17 cellular contexts compared by ENCODE assay signal in the genomic region with DNA sequence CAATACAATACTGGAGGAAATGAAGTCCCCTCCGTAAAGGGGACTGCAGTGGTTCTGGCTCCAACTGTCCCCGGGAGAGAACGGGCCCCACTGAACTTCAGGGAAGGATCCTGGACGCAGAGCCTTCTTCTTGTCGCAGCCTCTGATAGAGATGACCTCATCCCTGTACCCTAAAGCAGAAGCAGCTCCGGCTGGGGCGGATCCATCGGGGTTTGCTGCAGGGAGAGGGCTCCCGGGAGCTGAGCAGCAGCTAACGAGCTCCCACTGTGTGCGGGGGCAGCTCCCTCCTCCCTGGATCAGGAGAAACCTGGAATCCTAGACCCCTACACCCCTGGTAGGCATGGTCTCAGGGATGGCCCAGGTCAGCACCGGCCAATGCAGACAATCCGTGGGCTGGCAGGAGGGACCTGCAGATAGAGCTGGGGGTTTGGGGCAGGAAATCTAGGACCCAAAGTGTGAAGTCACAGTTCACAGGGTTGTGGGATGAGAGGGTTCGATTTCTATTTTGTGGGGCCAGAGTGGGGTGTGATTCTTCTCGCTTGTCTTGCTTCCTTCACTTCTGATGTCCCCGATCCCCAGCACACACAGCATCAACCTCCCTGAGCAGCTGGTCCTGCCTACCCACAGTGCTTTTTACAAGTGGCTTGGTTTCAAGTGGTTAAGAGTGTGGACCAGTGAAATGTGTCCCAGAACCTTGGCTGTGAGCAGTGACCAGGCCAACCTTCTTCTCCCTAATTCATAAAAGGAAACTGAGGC. TPM values are rescaled to one million over a fixed set of nuclear protein-coding genes. Genes with fewer than 3 reads are reported as not detected.
DNase-seq lines count a peak whose midpoint lies in the region; ATAC-seq, FAIRE-seq and TF ChIP-seq lines count a peak whose summit lies in the region.
"Had no signal": no experiment of that assay in that cellular context is flagged by ENCODE, and none has a peak within 500 bp of the region (broad histone marks: within the 10 kb centered on the region; RNA-seq: fewer than 3 reads in every experiment).

No MANE protein-coding gene starts in this region.

- intact Hi-C loops in posterior cingulate gyrus (cut with DNase I), result no loop called here

- TF ChIP-seq POLR2A in GM12891 (IDR thresholded peaks at IDR 0.05; ENCODE audit: low read depth, low read length), result 0 out of 2 replicates have a peak, but pooled peaks have one; percentile 11

- ATAC-seq in GM18870 (IDR thresholded peaks at IDR 0.05; ENCODE audit: unreplicated experiment) (no peak), HG03196 (IDR thresholded peaks at IDR 0.05; ENCODE audit: unreplicated experiment) (no peak)

- FAIRE-seq in GM12891 (lab: Jason Lieb, UNC), result no peak
- FAIRE-seq: kidney had no signal

- DNase-seq in GM12891 (ENCODE audit: insufficient read length, low spot score), result no peak
- peak; percentile 35 for DNase-seq in iPS-NIHi7 (ENCODE audit: extremely low spot score)
- DNase-seq in posterior cingulate gyrus, result peak in 9 of 10 donors; percentile 57 to 97 (median 78)
- no peak for DNase-seq in stimulated activated CD4-positive, alpha-beta T cell treated with anti-CD3 and anti-CD28 coated beads, Interleukin-12 subunit alpha, Interleukin-12 subunit beta, amount 100 ng/mL, for 4 hours
- DNase-seq in progenitor cell of endocrine pancreas (ENCODE audit: low spot score, unreplicated experiment), result no peak
- DNase-seq: activated CD4-positive, alpha-beta T cell treated with anti-CD3 and anti-CD28 coated beads, Interleukin-2, amount 10 ng/mL, durations not matched to agents 7 days and 5 days; MM.1S; NCI-H2171; NK-92 treated with Interleukin-12 subunit alpha and Interleukin-12 subunit beta, amount 100 ng/mL, for 24 hours; T1000 had no signal

- no peaks in the 10 kb centered on the region for H3K27me3 Mint-ChIP-seq in progenitor cell of endocrine pancreas
- H3K27me3 Mint-ChIP-seq: activated CD4-positive, alpha-beta T cell treated with anti-CD3 and anti-CD28 coated beads, Interleukin-2, amount 10 ng/mL, durations not matched to agents 7 days and 5 days had no signal

- H3K4me3 Mint-ChIP-seq in progenitor cell of endocrine pancreas (ENCODE audit: low read depth), result no peak overlapping the region
- H3K4me3 Mint-ChIP-seq: activated CD4-positive, alpha-beta T cell treated with anti-CD3 and anti-CD28 coated beads, Interleukin-2, amount 10 ng/mL, durations not matched to agents 7 days and 5 days; nephron had no signal

- no peaks in the 10 kb centered on the region for H3K36me3 Mint-ChIP-seq in progenitor cell of endocrine pancreas (ENCODE audit: insufficient read depth)

- peak overlapping the region; percentile 97 for H3K27ac ChIP-seq in angular gyrus (ENCODE audit: low read depth, low read length)
- H3K27ac ChIP-seq: SJSA1 had no signal

- TF ChIP-seq CTCF in progenitor cell of endocrine pancreas (IDR thresholded peaks at IDR 0.05; ENCODE audit: unreplicated experiment), result no peak

- no peaks in the 10 kb centered on the region for H3K9me3 Mint-ChIP-seq in progenitor cell of endocrine pancreas (ENCODE audit: low read depth)
- H3K9me3 Mint-ChIP-seq: activated CD4-positive, alpha-beta T cell treated with anti-CD3 and anti-CD28 coated beads, Interleukin-2, amount 10 ng/mL, durations not matched to agents 7 days and 5 days; nephron had no signal

- H3K4me1 Mint-ChIP-seq in progenitor cell of endocrine pancreas (ENCODE audit: low read depth), result peaks cover 8% of the 10 kb centered on the region

- no peak overlapping the region for H3K27ac Mint-ChIP-seq in progenitor cell of endocrine pancreas
- H3K27ac Mint-ChIP-seq: activated CD4-positive, alpha-beta T cell treated with anti-CD3 and anti-CD28 coated beads, Interleukin-2, amount 10 ng/mL, durations not matched to agents 7 days and 5 days; nephron had no signal

TF ChIP-seq in GM12891, 5 proteins besides CTCF, POLR2A, EP300 and RAD21:
- TF ChIP-seq POLR2AphosphoS5 (IDR thresholded peaks at IDR 0.05; ENCODE audit: low read depth, low read length) (no peak), TAF1 (IDR thresholded peaks at IDR 0.05; ENCODE audit: low read depth, low read length) (no peak), PAX5 (IDR thresholded peaks at IDR 0.05; ENCODE audit: insufficient read depth, low read length, severe bottlenecking) (no peak), SPI1 (IDR thresholded peaks at IDR 0.05; ENCODE audit: low read depth, low read length) (no peak), POU2F2 (IDR thresholded peaks at IDR 0.05; ENCODE audit: low read depth, low read length) (no peak)
TF ChIP-seq in GM12891: peak in this region for 0.

RNA-seq across cellular contexts. Expression of gene KIAA0930, which starts 12.9 kb away (rescaled TPM):
- 43.1 TPM for polyA plus RNA-seq in GM12891 (2012; ENCODE audit: low read depth, missing spikeins)
- 44.1 and 45.3 TPM in 2 replicates for total RNA-seq in progenitor cell of endocrine pancreas

RNA-seq across cellular contexts. Expression of gene UPK3A, which starts 56.9 kb away (rescaled TPM):
- polyA plus RNA-seq in GM12891 (2012; ENCODE audit: low read depth, missing spikeins), result not detected
- 0.57 and 1.9 TPM in 2 replicates for total RNA-seq in progenitor cell of endocrine pancreas
- total RNA-seq: activated CD4-positive, alpha-beta T cell treated with anti-CD3 and anti-CD28 coated beads, Interleukin-2, amount 10 ng/mL, durations not matched to agents 7 days and 5 days; kidney; SJSA1; subcutaneous adipose tissue had no signal

Comparison
In these comparisons a context has a peak if more than half of its experiments do, and no peak if none do; other contexts are left out.
1. DNase-seq: peak in iPS-NIHi7 (single experiment) and posterior cingulate gyrus (9 of 10); none in GM12891 (single experiment), stimulated activated CD4-positive, alpha-beta T cell treated with anti-CD3 and anti-CD28 coated beads, Interleukin-12 subunit alpha, Interleukin-12 subunit beta, amount 100 ng/mL, for 4 hours (single experiment) and progenitor cell of endocrine pancreas (single experiment).